Comparison of ENCODE assay signal across 16 cellular contexts in the genomic region with DNA sequence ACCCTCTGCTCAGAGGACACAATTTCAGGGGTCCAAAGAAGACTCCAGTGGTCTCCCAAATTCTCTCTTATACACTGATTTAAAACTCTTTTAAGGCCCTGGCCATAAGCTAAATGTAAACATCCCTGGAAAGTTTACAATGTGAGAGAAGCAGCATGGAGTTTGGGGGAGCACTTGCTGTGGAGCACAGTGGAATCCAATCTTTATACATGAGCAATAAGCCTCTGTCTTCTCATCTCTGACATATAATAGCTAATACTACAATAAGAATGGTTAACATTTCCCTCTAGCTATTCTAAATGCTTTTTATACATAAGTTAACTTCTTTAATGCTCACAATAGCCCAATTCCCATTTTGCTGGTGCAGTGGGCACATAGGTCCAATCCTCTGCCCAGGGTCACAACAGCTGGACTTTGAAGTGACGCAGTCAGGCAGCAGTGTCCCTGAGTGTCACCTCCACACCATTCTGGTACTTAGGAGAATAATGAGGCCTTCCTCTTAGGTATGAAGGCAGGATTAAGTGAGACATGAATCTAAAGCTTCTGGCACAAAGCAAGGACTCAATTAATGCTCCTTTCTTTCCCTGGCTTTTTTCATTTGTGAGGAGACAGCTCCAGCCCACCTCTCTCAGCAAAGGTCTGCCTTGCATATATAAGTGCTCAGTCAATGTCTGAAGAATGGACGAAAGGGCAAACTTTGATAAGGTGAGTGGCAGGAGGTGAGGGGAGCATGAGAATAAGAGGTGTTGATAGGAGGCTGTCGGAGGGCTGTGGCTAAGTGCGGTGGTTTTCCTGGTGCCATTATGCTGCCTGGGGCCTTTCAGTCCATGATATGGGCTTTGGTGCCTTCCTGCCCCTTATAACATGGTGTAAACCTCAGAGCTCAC. TPM values are rescaled to one million over a fixed set of nuclear protein-coding genes. Genes with fewer than 3 reads are reported as not detected.
DNase-seq lines count a peak whose midpoint lies in the region; ATAC-seq and TF ChIP-seq lines count a peak whose summit lies in the region.
"Had no signal": no experiment of that assay in that cellular context is flagged by ENCODE, and none has a peak within 500 bp of the region (broad histone marks: within the 10 kb centered on the region; RNA-seq: fewer than 3 reads in every experiment).

No MANE protein-coding gene starts in this region.

- peak overlapping the region; percentile 7 to 13 for H3K27ac Mint-ChIP-seq in natural killer cell treated with Interleukin-12 subunit alpha and Interleukin-12 subunit beta and Interleukin-15 and Interleukin-18, amount 100 ng/mL, for 72 hours
- no peak overlapping the region for H3K27ac Mint-ChIP-seq in natural killer cell
- peak overlapping the region; percentile 34 for H3K27ac Mint-ChIP-seq in MCF 10A (ENCODE audit: low read depth, unreplicated experiment)
- peak overlapping the region in 2 of 3 experiments; percentile 51 to 55 for H3K27ac Mint-ChIP-seq in nephron
- H3K27ac Mint-ChIP-seq: activated B cell treated with CpG ODN at 0.5 μM for 24 hours had no signal

- H3K36me3 Mint-ChIP-seq in natural killer cell treated with Interleukin-12 subunit alpha and Interleukin-12 subunit beta and Interleukin-15 and Interleukin-18, amount 100 ng/mL, for 72 hours, result no peaks in the 10 kb centered on the region
- H3K36me3 Mint-ChIP-seq in natural killer cell (no peaks in the 10 kb centered on the region), MCF 10A (ENCODE audit: insufficient read depth, unreplicated experiment) (no peaks in the 10 kb centered on the region), nephron (ENCODE audit: low read depth) (no peaks in the 10 kb centered on the region)

- BruUV-seq in MCF 10A (replicated peaks; lab: Mats Ljungman, UMichigan) (no TSS peak), A673 (replicated peaks; lab: Mats Ljungman, UMichigan) (no TSS peak)

- H3K4me3 Mint-ChIP-seq in natural killer cell treated with Interleukin-12 subunit alpha and Interleukin-12 subunit beta and Interleukin-15 and Interleukin-18, amount 100 ng/mL, for 72 hours, result no peak overlapping the region
- no peak overlapping the region for H3K4me3 Mint-ChIP-seq in natural killer cell
- no peak overlapping the region for H3K4me3 Mint-ChIP-seq in MCF 10A (ENCODE audit: unreplicated experiment)
- no peak overlapping the region for H3K4me3 Mint-ChIP-seq in nephron
- H3K4me3 Mint-ChIP-seq: activated B cell treated with CpG ODN at 0.5 μM for 24 hours had no signal

- TF ChIP-seq CTCF in natural killer cell (IDR thresholded peaks at IDR 0.05) (no peak), MCF 10A (IDR thresholded peaks at IDR 0.05; ENCODE audit: unreplicated experiment) (no peak), nephron (IDR thresholded peaks at IDR 0.05; ENCODE audit: unreplicated experiment in 3 of 3) (no peak), GM20000 (IDR thresholded peaks at IDR 0.05; ENCODE audit: extremely low read depth, missing control alignments) (no peak), A673 (conservative IDR thresholded peaks at IDR 0.05; ENCODE audit: low read depth, low read length) (no peak)

- no peaks in the 10 kb centered on the region for H3K36me3 ChIP-seq in A673 (ENCODE audit: insufficient read depth, low read length, poor library complexity, severe bottlenecking)
- H3K36me3 ChIP-seq: BLaER1, SJSA1 had no signal

- H3K27ac ChIP-seq in A673 (ENCODE audit: low read depth, low read length, poor library complexity, severe bottlenecking), result no peak overlapping the region
- H3K27ac ChIP-seq: BLaER1, SJSA1 had no signal

- no peaks in the 10 kb centered on the region for H3K27me3 Mint-ChIP-seq in natural killer cell treated with Interleukin-12 subunit alpha and Interleukin-12 subunit beta and Interleukin-15 and Interleukin-18, amount 100 ng/mL, for 72 hours
- no peaks in the 10 kb centered on the region for H3K27me3 Mint-ChIP-seq in natural killer cell (ENCODE audit: low read depth in 2 of 2)
- H3K27me3 Mint-ChIP-seq in MCF 10A (ENCODE audit: insufficient read depth, unreplicated experiment), result no peaks in the 10 kb centered on the region
- no peaks in the 10 kb centered on the region for H3K27me3 Mint-ChIP-seq in nephron (ENCODE audit: low read depth)
- H3K27me3 Mint-ChIP-seq: activated B cell treated with CpG ODN at 0.5 μM for 24 hours had no signal

- H3K4me1 ChIP-seq in A673 (ENCODE audit: insufficient read depth, low read length, poor library complexity, severe bottlenecking), result peaks cover 52% of the 10 kb centered on the region

- POLR2A ChIA-PET in MCF 10A (lab: Yijun Ruan, JAX) (interaction anchor here (1.1 to 18.7 kb wide), 6 partner anchors 34 to 579 kb away, joined by 3 to 331 read pairs (median 24); a partner anchor contains a TSS), A673 (lab: Charles Lee; ENCODE audit: low non-redundant PET) (no interaction called here)

- no peak for DNase-seq in natural killer cell treated with Interleukin-12 subunit alpha and Interleukin-12 subunit beta and Interleukin-15 and Interleukin-18, amount 100 ng/mL, for 72 hours (ENCODE audit: low spot score)
- DNase-seq in natural killer cell (no peak), MCF 10A (ENCODE audit: unreplicated experiment) (no peak), GM20000 (ENCODE audit: low spot score) (no peak), A673 (ENCODE audit: low spot score) (no peak), mucosa of gallbladder (ENCODE audit: low spot score) (no peak)
- no peak for DNase-seq in activated effector memory CD4-positive, alpha-beta T cell treated with anti-CD3 and anti-CD28 coated beads, Interleukin-2, amount 50 U/mL, for 16 hours
- DNase-seq: activated B cell treated with CpG ODN at 0.5 μM for 24 hours; activated effector memory CD4-positive, alpha-beta T cell treated with Interleukin-2 at 50 U/mL for 16 hours; GOT3; Kasumi-1; NCI-H2081 treated with DMSO at 0.1 percent for 48 hours; stimulated activated CD4-positive, alpha-beta T cell treated with anti-CD3 and anti-CD28 coated beads, Interleukin-15, amount 100 ng/mL, for 24 hours had no signal

- ATAC-seq in natural killer cell treated with Interleukin-12 subunit alpha and Interleukin-12 subunit beta and Interleukin-15 and Interleukin-18, amount 100 ng/mL, for 72 hours, result no peak
- ATAC-seq in natural killer cell, result no peak

- H3K9me3 ChIP-seq in A673 (ENCODE audit: low read depth, low read length, poor library complexity, severe bottlenecking), result no peaks in the 10 kb centered on the region
- H3K9me3 ChIP-seq: BLaER1, SJSA1 had no signal

- CTCF ChIA-PET in MCF 10A (lab: Yijun Ruan, JAX) (interaction anchor here (0.6 to 10.3 kb wide), 7 partner anchors 49 to 983 kb away, joined by 3 to 260 read pairs (median 3); no protein-coding TSS in a partner anchor), A673 (lab: Charles Lee) (no interaction called here)

- intact Hi-C loops in natural killer cell (cut with micrococcal nuclease) (loop anchor here (5.0 to 10.0 kb wide), 3 partner anchors 319 to 579 kb away; a partner anchor contains a TSS), MCF 10A (cut with micrococcal nuclease) (loop anchor here (5.0 to 10.0 kb wide), 2 partner anchors 316 to 1139 kb away; no protein-coding TSS in a partner anchor), A673 (cut with micrococcal nuclease; ENCODE audit: unreplicated experiment) (loop anchor here (5.0 kb wide), 2 partner anchors 521 to 751 kb away; no protein-coding TSS in a partner anchor)

- H3K4me3 ChIP-seq in A673 (ENCODE audit: low read depth, low read length, poor library complexity, severe bottlenecking), result no peak overlapping the region
- H3K4me3 ChIP-seq: BLaER1, SJSA1 had no signal

- H3K4me1 Mint-ChIP-seq in natural killer cell treated with Interleukin-12 subunit alpha and Interleukin-12 subunit beta and Interleukin-15 and Interleukin-18, amount 100 ng/mL, for 72 hours (ENCODE audit: low read depth in 2 of 2), result peaks cover 42 to 49% of the 10 kb centered on the region in 2 donors
- H3K4me1 Mint-ChIP-seq in natural killer cell, result peaks cover 51 to 54% of the 10 kb centered on the region in 2 donors
- H3K4me1 Mint-ChIP-seq in MCF 10A (ENCODE audit: insufficient read depth, unreplicated experiment), result peaks cover 54% of the 10 kb centered on the region
- peaks cover 71% of the 10 kb centered on the region for H3K4me1 Mint-ChIP-seq in nephron

- H3K9me3 Mint-ChIP-seq in natural killer cell treated with Interleukin-12 subunit alpha and Interleukin-12 subunit beta and Interleukin-15 and Interleukin-18, amount 100 ng/mL, for 72 hours, result no peaks in the 10 kb centered on the region
- H3K9me3 Mint-ChIP-seq in natural killer cell, result no peaks in the 10 kb centered on the region
- no peaks in the 10 kb centered on the region for H3K9me3 Mint-ChIP-seq in MCF 10A (ENCODE audit: unreplicated experiment)
- H3K9me3 Mint-ChIP-seq in nephron, result no peaks in the 10 kb centered on the region
- H3K9me3 Mint-ChIP-seq: activated B cell treated with CpG ODN at 0.5 μM for 24 hours had no signal

- H3K27me3 ChIP-seq in A673 (replicated peaks; ENCODE audit: insufficient read depth, low read depth, low read length, poor library complexity), result no peaks in the 10 kb centered on the region
- H3K27me3 ChIP-seq: BLaER1, SJSA1 had no signal

RNA-seq across cellular contexts. Expression of a gene that starts 26.3 kb away (rescaled TPM):
- 100 to 1,000 TPM; 303 to 324 TPM for total RNA-seq in natural killer cell treated with Interleukin-12 subunit alpha and Interleukin-12 subunit beta and Interleukin-15 and Interleukin-18, amount 100 ng/mL, for 72 hours
- total RNA-seq in natural killer cell (1,000 to 10,000 TPM; 1,104 to 1,331 (median 1,220) TPM), MCF 10A (2022) (103 and 112 TPM in 2 replicates), A673 (2021) (91.0 and 101 TPM in 2 replicates), mucosa of gallbladder (96.7 TPM)

Comparison
In these comparisons a context has a peak if more than half of its experiments do, and no peak if none do; other contexts are left out.
1. H3K27ac Mint-ChIP-seq: peak in natural killer cell treated with Interleukin-12 subunit alpha and Interleukin-12 subunit beta and Interleukin-15 and Interleukin-18, amount 100 ng/mL, for 72 hours (2 of 2), MCF 10A (single experiment) and nephron (2 of 3); none in natural killer cell (0 of 2).